In the genomic region with DNA sequence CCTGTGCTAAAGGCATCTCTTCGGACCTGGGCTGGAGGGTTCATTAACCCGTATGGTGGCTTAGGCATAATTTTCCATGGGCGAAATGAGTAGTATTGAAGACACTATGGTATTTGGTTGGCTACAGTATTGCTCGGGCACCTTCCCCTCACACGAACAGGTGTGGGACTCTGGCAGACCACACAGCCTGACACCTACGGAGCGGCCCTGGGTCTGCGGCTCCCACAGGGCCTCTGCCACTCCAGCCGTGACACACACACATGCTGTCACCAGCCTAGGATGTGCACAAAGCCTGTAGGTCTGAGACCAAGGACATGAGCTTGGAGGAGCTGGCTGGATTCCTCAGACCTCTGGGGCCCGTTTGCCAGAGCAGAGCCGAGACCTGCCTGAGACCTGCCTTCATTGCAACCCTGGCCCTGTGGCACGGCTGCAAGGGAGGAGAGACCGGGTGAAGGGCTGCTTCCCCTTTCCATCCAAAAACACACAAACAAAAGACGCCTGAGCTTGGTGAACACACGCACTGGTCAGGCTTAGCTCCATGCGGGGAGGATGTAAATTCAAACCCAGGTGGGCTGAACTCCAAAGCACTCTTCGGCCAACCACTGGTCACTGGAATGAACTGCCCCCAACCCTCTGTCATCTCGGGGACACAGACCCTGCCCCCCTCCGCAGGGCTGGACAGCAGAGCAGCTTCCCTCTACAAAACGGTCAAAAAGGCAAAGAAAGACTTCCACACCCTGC, we compare ENCODE assay signal across 8 cellular contexts. TPM values are rescaled to one million over a fixed set of nuclear protein-coding genes. Genes with fewer than 3 reads are reported as not detected.
DNase-seq lines count a peak whose midpoint lies in the region; ATAC-seq, FAIRE-seq and TF ChIP-seq lines count a peak whose summit lies in the region.
"Not testable (repeated sequence)": the region's sequence is repeated elsewhere in the genome, so short reads cannot be mapped to it uniquely, and the experiment has no call there.
"Had no signal": no experiment of that assay in that cellular context is flagged by ENCODE, and none has a peak within 500 bp of the region (broad histone marks: within the 10 kb centered on the region; RNA-seq: fewer than 3 reads in every experiment).

No MANE protein-coding gene starts in this region.

- not testable (repeated sequence) for H3K23ac ChIP-seq in neuronal stem cell (ENCODE audit: low read depth, low read length, poor library complexity)

- H4K91ac ChIP-seq in neuronal stem cell (ENCODE audit: low read depth, low read length, poor library complexity): not testable (repeated sequence)

- not testable (repeated sequence) for TF ChIP-seq POLR2A in NB4 (IDR thresholded peaks at IDR 0.05; ENCODE audit: extremely low read depth, insufficient read length); K562 (conservative IDR thresholded peaks at IDR 0.05); HepG2 (IDR thresholded peaks at IDR 0.05; ENCODE audit: insufficient read depth in 1 of 2, low read depth in 2 of 2, low read length in 2 of 2)

- not testable (repeated sequence) for H2AK5ac ChIP-seq in neuronal stem cell (ENCODE audit: low read depth, low read length)

- TF ChIP-seq RAD21 in K562 (CRISPR knock-in tag; conservative IDR thresholded peaks at IDR 0.05 in 1 of 2, IDR thresholded peaks at IDR 0.05 in 1 of 2); HepG2 (CRISPR knock-in tag; IDR thresholded peaks at IDR 0.05): not testable (repeated sequence)

- H3K27ac ChIP-seq in BLaER1 (0 out of 2 replicates have a peak overlapping the region, but pooled peaks have one; percentile 13), HUES48 (ENCODE audit: low read depth, low read length) (peak overlapping the region; percentile 6)
- H3K27ac ChIP-seq in RWPE2 (ENCODE audit: poor library complexity, severe bottlenecking); K562 (ENCODE audit: extremely low read depth, low read depth, low read length); HepG2 (ENCODE audit: extremely low read length, insufficient read depth, low read length); neuronal stem cell (replicated peaks; ENCODE audit: low read length): not testable (repeated sequence)

- not testable (repeated sequence) for H3K14ac ChIP-seq in neuronal stem cell (ENCODE audit: low read length)

- H2BK15ac ChIP-seq in neuronal stem cell (ENCODE audit: low read length): not testable (repeated sequence)

- peak; percentile 2; the same call in 1 of the 3 replicates for ATAC-seq in RWPE2 (ENCODE audit: low read depth)
- ATAC-seq in K562: not testable (repeated sequence)
- peak; percentile 5 for ATAC-seq in HepG2

- not testable (repeated sequence) for H3K79me1 ChIP-seq in neuronal stem cell (ENCODE audit: low read depth, low read length)

- POLR2A ChIA-PET in K562 (lab: Yijun Ruan, JAX): not testable (repeated sequence)
- POLR2A ChIA-PET in HepG2 (lab: Yijun Ruan, JAX): interaction anchor here (0.8 kb wide), 1 partner anchor 11 kb away, joined by 3 read pairs; no protein-coding TSS in a partner anchor

- H3K9ac ChIP-seq in BLaER1; HUES48 (ENCODE audit: low read depth, low read length); K562 (ENCODE audit: insufficient read depth in 1 of 2, low read depth in 2 of 2, low read length in 2 of 2); HepG2 (ENCODE audit: insufficient read depth, low read depth, low read length); neuronal stem cell (ENCODE audit: low read depth, low read length, poor library complexity): not testable (repeated sequence)

- TF ChIP-seq EP300 in K562 (IDR thresholded peaks at IDR 0.05; ENCODE audit: low read length); HepG2 (IDR thresholded peaks at IDR 0.05; ENCODE audit: low read depth in 2 of 2, low read length in 2 of 2); HepG2 (CRISPR knock-in tag; IDR thresholded peaks at IDR 0.05; ENCODE audit: borderline replicate concordance): not testable (repeated sequence)

- not testable (repeated sequence) for H4K20me1 ChIP-seq in BLaER1; HepG2 (ENCODE audit: insufficient read depth, low read length)
- peaks cover 24% of the 10 kb centered on the region for H4K20me1 ChIP-seq in K562 (replicated peaks; ENCODE audit: control insufficient read depth, insufficient read depth, low read length)

- not testable (repeated sequence) for TF ChIP-seq CTCF in NB4 (IDR thresholded peaks at IDR 0.05; ENCODE audit: low read depth, low read length); RWPE2 (IDR thresholded peaks at IDR 0.05; ENCODE audit: poor library complexity, severe bottlenecking); K562 (IDR thresholded peaks at IDR 0.05 in 2 of 3, conservative IDR thresholded peaks at IDR 0.05 in 1 of 3; ENCODE audit: insufficient read depth in 2 of 3, low read depth in 1 of 3, low read length in 3 of 3); HepG2 (CRISPR knock-in tag; IDR thresholded peaks at IDR 0.05)

- not testable (repeated sequence) for H4K8ac ChIP-seq in neuronal stem cell (ENCODE audit: low read depth, low read length)

- CTCF ChIA-PET in K562 (lab: Yijun Ruan, JAX; ENCODE audit: low intra/inter-chr PET ratio); HepG2 (lab: Yijun Ruan, JAX; ENCODE audit: low intra/inter-chr PET ratio, low total read pairs): not testable (repeated sequence)

- H2BK5ac ChIP-seq in neuronal stem cell (ENCODE audit: low read length): not testable (repeated sequence)

- H3K4me3 ChIP-seq in BLaER1; HUES48 (ENCODE audit: low read depth, low read length); RWPE2 (ENCODE audit: severe bottlenecking); K562; neuronal stem cell (ENCODE audit: low read length in 2 of 2): not testable (repeated sequence)
- H3K4me3 ChIP-seq in NB4 (ENCODE audit: low read depth, low read length) (peak overlapping the region; percentile 16), HepG2 (replicated peaks in 1 of 3; ENCODE audit: insufficient read depth in 1 of 3, low read depth in 2 of 3, low read length in 3 of 3) (peak overlapping the region in 1 of 3 experiments; percentile 60; a peak in 2 of 6 replicates)

- H2AFZ ChIP-seq in K562 (ENCODE audit: low read depth, low read length); HepG2 (ENCODE audit: low read length): not testable (repeated sequence)
- peak overlapping the region; percentile 46 for H2AFZ ChIP-seq in neuronal stem cell (ENCODE audit: low read length)

- peaks cover 43% of the 10 kb centered on the region for H3K79me2 ChIP-seq in K562 (ENCODE audit: control insufficient read depth, insufficient read depth, low read length)
- H3K79me2 ChIP-seq in HepG2 (ENCODE audit: insufficient read depth, low read length): not testable (repeated sequence)

- H3K36me3 ChIP-seq in BLaER1; HUES48 (ENCODE audit: control insufficient read depth, insufficient read depth, low read length); RWPE2 (ENCODE audit: low read depth); K562 (ENCODE audit: control insufficient read depth, insufficient read depth, low read length); HepG2 (replicated peaks in 1 of 2; ENCODE audit: control insufficient read depth in 1 of 2, insufficient read depth in 2 of 2, low read length in 2 of 2); neuronal stem cell (replicated peaks in 1 of 2; ENCODE audit: control insufficient read depth in 2 of 2, insufficient read depth in 2 of 2, low read length in 2 of 2): not testable (repeated sequence)

- intact Hi-C loops in K562 (cut with micrococcal nuclease); HepG2 (cut with micrococcal nuclease; ENCODE audit: unreplicated experiment): not testable (repeated sequence)

- BruUV-seq in K562 (replicated peaks; lab: Mats Ljungman, UMichigan); HepG2 (replicated peaks; lab: Mats Ljungman, UMichigan): not testable (repeated sequence)

- not testable (repeated sequence) for H3K4ac ChIP-seq in neuronal stem cell (ENCODE audit: low read length)

- not testable (repeated sequence) for H3K27me3 ChIP-seq in BLaER1; HUES48 (ENCODE audit: control insufficient read depth, insufficient read depth, low read length); RWPE2 (ENCODE audit: insufficient read depth, poor library complexity, severe bottlenecking); K562 (ENCODE audit: control insufficient read depth in 2 of 2, insufficient read depth in 2 of 2, low read length in 2 of 2); neuronal stem cell (ENCODE audit: control insufficient read depth in 3 of 3, insufficient read depth in 3 of 3, low read depth in 1 of 3, low read length in 3 of 3)
- H3K27me3 ChIP-seq in HepG2 (ENCODE audit: control insufficient read depth in 1 of 2, insufficient read depth in 2 of 2, low read length in 2 of 2): peaks cover 1 to 15% of the 10 kb centered on the region in 2 experiments; a peak in 3 of 5 replicates

- H3K4me2 ChIP-seq in BLaER1: peak overlapping the region; percentile 94
- H3K4me2 ChIP-seq in K562 (ENCODE audit: insufficient read depth, low read length); neuronal stem cell (ENCODE audit: insufficient read depth, low read length, poor library complexity, severe bottlenecking): not testable (repeated sequence)
- peak overlapping the region; percentile 60 for H3K4me2 ChIP-seq in HepG2 (ENCODE audit: low read depth, low read length)

- WGBS in K562 (ENCODE audit: insufficient coverage, low coverage, missing lambda C conversion rate): 60% methylated on average over 10 of the region's 20 CpGs
- WGBS in HepG2 (ENCODE audit: low lambda C conversion rate): 6% methylated on average over 6 of the region's 20 CpGs
- WGBS in neuronal stem cell (ENCODE audit: extremely low coverage in 2 of 2, insufficient read length in 2 of 2, insufficient replicate concordance in 1 of 2), 2 donors: no CpG with 5 or more reads among the region's 20 CpGs

- H3K9me3 ChIP-seq in BLaER1; HUES48 (ENCODE audit: control insufficient read depth, insufficient read depth, low read length); RWPE2 (ENCODE audit: severe bottlenecking); K562 (replicated peaks; ENCODE audit: control insufficient read depth, insufficient read depth, low read depth, low read length); HepG2 (ENCODE audit: low read length); neuronal stem cell (replicated peaks in 1 of 2; ENCODE audit: control insufficient read depth in 2 of 2, insufficient read depth in 1 of 2, low read depth in 1 of 2, low read length in 2 of 2): not testable (repeated sequence)

- H3K4me1 ChIP-seq in BLaER1 (peaks cover 99% of the 10 kb centered on the region), HUES48 (ENCODE audit: control insufficient read depth, insufficient read depth, low read length) (peaks cover 44% of the 10 kb centered on the region), RWPE2 (ENCODE audit: insufficient read depth, poor library complexity, severe bottlenecking) (peaks cover 17% of the 10 kb centered on the region), K562 (replicated peaks in 1 of 2; ENCODE audit: control insufficient read depth in 2 of 2, insufficient read depth in 2 of 2, low read length in 2 of 2) (peaks cover 30 to 64% of the 10 kb centered on the region in 2 experiments), HepG2 (ENCODE audit: insufficient read depth, low read length) (peaks cover 63% of the 10 kb centered on the region), neuronal stem cell (ENCODE audit: control insufficient read depth in 2 of 2, insufficient read depth in 1 of 2, low read depth in 1 of 2, low read length in 2 of 2) (peaks cover 26 to 27% of the 10 kb centered on the region in 2 donors)

- H2BK120ac ChIP-seq in neuronal stem cell (ENCODE audit: low read depth, low read length): not testable (repeated sequence)

- not testable (repeated sequence) for H2BK12ac ChIP-seq in neuronal stem cell (ENCODE audit: low read length)

- not testable (repeated sequence) for H3K18ac ChIP-seq in neuronal stem cell (ENCODE audit: low read length)

- H3K9me1 ChIP-seq in K562 (ENCODE audit: control insufficient read depth, insufficient read depth, low read length): not testable (repeated sequence)

- in situ Hi-C loops in K562 (cut with MboI): not testable (repeated sequence)
- in situ Hi-C loops in HepG2 (cut with HindIII; ENCODE audit: extremely low pct_ligation_motif_present, low pct_unique_long_range_greater_than_20kb): loop anchor here (25.0 kb wide), 1 partner anchor 97 kb away; a partner anchor contains a TSS

- FAIRE-seq in K562 (lab: Jason Lieb, UNC): peak; percentile 69
- peak; percentile 26 for FAIRE-seq in HepG2 (lab: Jason Lieb, UNC)

- peak; percentile 77 for DNase-seq in NB4 (ENCODE audit: low read depth)
- DNase-seq in RWPE2 (ENCODE audit: low spot score); HepG2 (ENCODE audit: low spot score); neuronal stem cell (ENCODE audit: low spot score): not testable (repeated sequence)
- peak in 1 of 4 experiments; percentile 21 for DNase-seq in K562 (ENCODE audit: extremely low read depth in 1 of 4, low spot score in 3 of 4)

RNA-seq across cellular contexts. Expression of a gene that starts 51.2 kb away (rescaled TPM):
- 220 and 451 TPM in 2 replicates for total RNA-seq in K562 (2011; cell fraction: chromatin; rRNA removed; ENCODE audit: low replicate concordance)
- total RNA-seq in K562 (2011; cell fraction: nucleolus; rRNA removed): 258 and 278 TPM in 2 replicates
- 187 and 217 TPM in 2 replicates for total RNA-seq in K562 (2011; cell fraction: nucleoplasm; rRNA removed)
- total RNA-seq in K562 (2014; rRNA removed) (22.3 and 28.3 TPM in 2 replicates), K562 (2014; rRNA removed; fragmentation: Illumina TruSeq; extraction: Trizol) (9.2 and 15.5 TPM in 2 replicates), K562 (2015; rRNA removed; fragmentation: Illumina TruSeq; extraction: Trizol) (12.8 and 13.3 TPM in 2 replicates), K562 (2021) (43.3 and 46.1 TPM in 2 replicates), HepG2 (2016; rRNA removed; fragmentation: Illumina TruSeq; extraction: Trizol) (not detected in 2 replicates)
- polyA plus RNA-seq in K562 (2011; rRNA removed) (48.8 and 65.1 TPM in 2 replicates), K562 (2014; fragmentation: Illumina TruSeq; extraction: Trizol) (21.4 and 23.4 TPM in 2 replicates), K562 (2014; fragmentation: Nextera tagmentation; extraction: Ambion mirVana) (1 to 10 TPM; 3.3 to 3.8 TPM), K562 (2014; rRNA removed) (62.7 and 66.4 TPM in 2 replicates), HepG2 (2011; rRNA removed) (0.18 and 0.26 TPM in 2 replicates)
- polyA plus RNA-seq in K562 (2011; cell fraction: cytosol; rRNA removed): 23.4 and 24.4 TPM in 2 replicates
- polyA plus RNA-seq in K562 (2011; cell fraction: nucleus; rRNA removed): 468 and 642 TPM in 2 replicates
- polyA plus RNA-seq in K562 (2012): 23.3 and 29.2 TPM in 2 replicates
- polyA minus RNA-seq in K562 (2011; rRNA and poly(A)+ RNA removed): 12.5 and 15.4 TPM in 2 replicates
- 15.8 and 20.2 TPM in 2 replicates for polyA minus RNA-seq in K562 (2011; cell fraction: cytosol; rRNA and poly(A)+ RNA removed)
- polyA minus RNA-seq in K562 (2011; cell fraction: nucleus; rRNA and poly(A)+ RNA removed): 65.3 and 73.8 TPM in 2 replicates
- not detected in 2 replicates for total RNA-seq in HepG2 (2016; cell fraction: cytosol; rRNA removed; fragmentation: Illumina TruSeq; extraction: Trizol; ENCODE audit: low read depth)
- not detected in 2 replicates for total RNA-seq in HepG2 (2016; cell fraction: insoluble cytoplasmic fraction; rRNA removed; fragmentation: Illumina TruSeq; extraction: Trizol)
- total RNA-seq in HepG2 (2016; cell fraction: membrane; rRNA removed; fragmentation: Illumina TruSeq; extraction: Trizol): not detected in 2 replicates
- total RNA-seq in HepG2 (2016; cell fraction: nucleus; rRNA removed; fragmentation: Illumina TruSeq; extraction: Trizol): not detected in 2 replicates
- 0.05 TPM in 2 replicates for polyA plus RNA-seq in HepG2 (2011; cell fraction: cytosol; rRNA removed)
- polyA plus RNA-seq in HepG2 (2011; cell fraction: nucleus; rRNA removed): 1.9 and 2.1 TPM in 2 replicates
- polyA plus RNA-seq in HepG2 (2012): 0.11 and 0.36 TPM in 2 replicates
- polyA plus RNA-seq in HepG2 (2016; cell fraction: cytosol; fragmentation: Illumina TruSeq; extraction: Trizol; ENCODE audit: low read depth): not detected in 2 replicates
- not detected in 2 replicates for polyA plus RNA-seq in HepG2 (2016; cell fraction: insoluble cytoplasmic fraction; fragmentation: Illumina TruSeq; extraction: Trizol; ENCODE audit: low read depth)
- polyA plus RNA-seq in HepG2 (2016; cell fraction: membrane; fragmentation: Illumina TruSeq; extraction: Trizol; ENCODE audit: low read depth): not detected in 2 replicates
- 0.13 TPM in 1 of 2 replicates, not detected in the other for polyA plus RNA-seq in HepG2 (2016; cell fraction: nucleus; fragmentation: Illumina TruSeq; extraction: Trizol; ENCODE audit: insufficient read depth, low read depth)
- polyA minus RNA-seq in HepG2 (2011; rRNA and poly(A)+ RNA removed; ENCODE audit: low replicate concordance): 0.42 TPM in 1 of 2 replicates, not detected in the other
- polyA minus RNA-seq in HepG2 (2011; cell fraction: cytosol; rRNA and poly(A)+ RNA removed): not detected in 2 replicates
- polyA minus RNA-seq in HepG2 (2011; cell fraction: nucleus; rRNA and poly(A)+ RNA removed): 0.37 and 0.52 TPM in 2 replicates
- 2.5 TPM for polyA plus RNA-seq in neuronal stem cell (2013, experiment 1 of 2)
- polyA plus RNA-seq in neuronal stem cell (2013, experiment 2 of 2): 2.3 TPM
- total RNA-seq: SK-MEL-5 had no signal

Comparison
In these comparisons a context has a peak if more than half of its experiments do, and no peak if none do; other contexts are left out.
1. RNA of a gene that starts 51.2 kb away (total RNA-seq): 9.2 to 451 TPM in K562; not detected in HepG2; every median in the first group is over 4 times any median in the second.